In the genomic region with DNA sequence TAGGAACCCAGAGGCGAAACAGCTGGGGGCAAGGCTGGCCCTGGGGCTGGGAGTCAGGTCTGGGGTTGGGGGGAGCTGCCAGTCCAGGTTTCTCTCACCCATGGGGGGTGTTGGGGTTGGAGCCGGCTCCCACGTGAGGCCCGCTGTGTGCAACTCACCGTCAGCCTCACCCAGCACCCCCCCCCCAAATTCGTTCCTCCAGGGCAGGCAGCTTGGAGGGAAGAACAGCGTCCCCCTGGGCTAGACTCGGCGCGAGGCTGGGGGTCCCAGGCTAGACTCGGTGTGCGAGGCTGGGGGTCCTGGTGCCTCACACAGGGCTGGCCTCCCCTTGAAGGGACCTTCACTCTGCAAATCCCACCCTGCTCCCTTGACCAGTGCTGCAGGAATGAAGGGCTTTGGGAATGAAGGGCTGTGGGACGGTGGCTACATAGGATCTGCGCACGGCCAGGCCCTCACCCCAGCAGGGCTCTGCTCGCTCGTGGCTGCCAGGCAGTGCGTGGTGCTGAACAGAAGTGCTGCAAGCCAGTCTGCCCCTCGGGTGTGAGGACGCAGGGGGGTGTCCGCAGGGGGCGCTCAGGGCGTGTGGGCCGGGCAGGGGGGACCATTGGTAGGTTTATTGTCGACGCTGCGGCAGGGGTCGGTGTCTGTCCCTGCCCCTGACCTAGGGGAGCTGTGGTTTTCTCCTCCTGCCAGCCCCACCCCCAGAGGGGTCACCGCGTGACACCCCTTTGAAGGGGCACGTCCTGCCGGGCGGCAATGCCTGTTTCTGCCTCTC, we compare ENCODE assay signal across 17 cellular contexts.
DNase-seq lines count a peak whose midpoint lies in the region; ATAC-seq and TF ChIP-seq lines count a peak whose summit lies in the region.
"Had no signal": no experiment of that assay in that cellular context is flagged by ENCODE, and none has a peak within 500 bp of the region (broad histone marks: within the 10 kb centered on the region; RNA-seq: fewer than 3 reads in every experiment).

No MANE protein-coding gene starts in this region.

- H3K4me2 ChIP-seq in OCI-LY7 (ENCODE audit: low read length) = no peak overlapping the region
- no peak overlapping the region for H3K4me2 ChIP-seq in osteoblast (ENCODE audit: insufficient read depth, low read length)

- intact Hi-C loops in right cardiac atrium (cut with DNase I) = no loop called here
- intact Hi-C loops in OCI-LY7 (cut with micrococcal nuclease; ENCODE audit: unreplicated experiment) = no loop called here

- TF ChIP-seq CTCF in cardiac muscle cell (IDR thresholded peaks at IDR 0.05; ENCODE audit: low read depth, low read length) (no peak), OCI-LY7 (conservative IDR thresholded peaks at IDR 0.05; ENCODE audit: low read length) (peak; percentile 40; the same call in 1 of the 2 replicates), osteoblast (IDR thresholded peaks at IDR 0.05; ENCODE audit: extremely low read depth, low read depth, low read length) (no peak), GM13977 (IDR thresholded peaks at IDR 0.05; ENCODE audit: extremely low read depth, insufficient read depth, missing control alignments) (no peak)

- no peaks in the 10 kb centered on the region for H3K9me3 ChIP-seq in cardiac muscle cell (ENCODE audit: low read depth)
- H3K9me3 ChIP-seq in right cardiac atrium (ENCODE audit: control insufficient read depth, low read length) = no peaks in the 10 kb centered on the region
- H3K9me3 ChIP-seq in OCI-LY7 (ENCODE audit: low read length) = no peaks in the 10 kb centered on the region
- no peaks in the 10 kb centered on the region for H3K9me3 ChIP-seq in osteoblast (ENCODE audit: low read depth, low read length)

- no peak for ATAC-seq in right cardiac atrium
- ATAC-seq: SK-N-SH treated with all-trans-retinoic acid at 6 μM for 48 hours had no signal

- peaks cover 7% of the 10 kb centered on the region for H3K4me1 ChIP-seq in cardiac muscle cell (ENCODE audit: low read depth)
- H3K4me1 ChIP-seq in right cardiac atrium (ENCODE audit: control insufficient read depth, insufficient read depth, low read length) = no peaks in the 10 kb centered on the region
- peaks cover 12% of the 10 kb centered on the region for H3K4me1 ChIP-seq in OCI-LY7 (ENCODE audit: insufficient read depth, low read length, poor library complexity, severe bottlenecking)
- H3K4me1 ChIP-seq in osteoblast (ENCODE audit: insufficient read depth, low read length) = no peaks in the 10 kb centered on the region

- 53% methylated on average over 33 of the region's 33 CpGs for WGBS in right cardiac atrium

- CTCF ChIA-PET in OCI-LY7 (lab: Charles Lee; ENCODE audit: unreplicated experiment) = no interaction called here

- peaks cover 6% of the 10 kb centered on the region for H3K36me3 ChIP-seq in cardiac muscle cell
- H3K36me3 ChIP-seq in H7 (replicated peaks; ENCODE audit: control insufficient read depth, insufficient read depth, low read length) = peaks cover 11% of the 10 kb centered on the region
- peaks cover 19% of the 10 kb centered on the region for H3K36me3 ChIP-seq in OCI-LY7 (ENCODE audit: insufficient read depth, low read length)
- H3K36me3 ChIP-seq in osteoblast (ENCODE audit: insufficient read depth, low read length) = no peaks in the 10 kb centered on the region

- no peaks in the 10 kb centered on the region for H3K79me2 ChIP-seq in OCI-LY7 (ENCODE audit: insufficient read depth, low read depth, low read length)
- H3K79me2 ChIP-seq in osteoblast (ENCODE audit: insufficient read depth, low read length) = no peaks in the 10 kb centered on the region

- H3K27me3 ChIP-seq in cardiac muscle cell (no peaks in the 10 kb centered on the region), right cardiac atrium (ENCODE audit: control insufficient read depth, insufficient read depth) (no peaks in the 10 kb centered on the region), H7 (ENCODE audit: control insufficient read depth, insufficient read depth, low read length) (no peaks in the 10 kb centered on the region), osteoblast (ENCODE audit: insufficient read depth, low read length) (peaks cover 16% of the 10 kb centered on the region)

- H3K27ac ChIP-seq in cardiac muscle cell (peak overlapping the region; percentile 66), right cardiac atrium (ENCODE audit: low read length) (no peak overlapping the region), OCI-LY7 (ENCODE audit: low read depth, low read length, poor library complexity, severe bottlenecking) (no peak overlapping the region), osteoblast (ENCODE audit: low read depth, low read length) (no peak overlapping the region)

- no peaks in the 10 kb centered on the region for H4K20me1 ChIP-seq in OCI-LY7 (ENCODE audit: insufficient read depth, low read length)
- no peaks in the 10 kb centered on the region for H4K20me1 ChIP-seq in osteoblast (ENCODE audit: insufficient read depth, low read length)

- H2AFZ ChIP-seq in OCI-LY7 (ENCODE audit: low read length) = no peak overlapping the region
- H2AFZ ChIP-seq in osteoblast (ENCODE audit: low read length) = no peak overlapping the region

- in situ Hi-C loops in GM13977 (cut with MboI; ENCODE audit: low pct_unique_long_range_greater_than_20kb, low sequenced_read_pairs, unreplicated experiment) = no loop called here

- POLR2A ChIA-PET in OCI-LY7 (lab: Charles Lee) = no interaction called here

- DNase-seq in cardiac muscle cell (ENCODE audit: low read depth in 1 of 2, low spot score in 1 of 2) (no peak), right cardiac atrium (no peak), H7 (peak; percentile 82), OCI-LY7 (ENCODE audit: low spot score) (no peak), osteoblast (ENCODE audit: insufficient read length, low spot score, missing footprints) (peak; percentile 90), GM13977 (ENCODE audit: low spot score) (no peak), 8988T (no peak)
- DNase-seq: CD4-positive, alpha-beta T cell; DND-41; IMR-90; Kasumi-1; NCI-H1105 treated with DMSO at 0.1 percent for 48 hours; NCI-H1930; NCI-H526 treated with DMSO at 0.1 percent for 48 hours; SHP77; T-helper 1 cell had no signal

- BruUV-seq in OCI-LY7 (replicated peaks; lab: Mats Ljungman, UMichigan) = no TSS peak

- H3K9me2 ChIP-seq in OCI-LY7 (ENCODE audit: insufficient read depth, low read length) = no peaks in the 10 kb centered on the region

- H3K4me3 ChIP-seq in cardiac muscle cell (no peak overlapping the region), right cardiac atrium (ENCODE audit: low read length) (no peak overlapping the region), H7 (ENCODE audit: insufficient read depth, low read depth, low read length) (no peak overlapping the region), OCI-LY7 (ENCODE audit: low read depth, low read length, poor library complexity, severe bottlenecking) (no peak overlapping the region), osteoblast (ENCODE audit: insufficient read depth, low read length) (no peak overlapping the region)

Comparison
In these comparisons a context has a peak if more than half of its experiments do, and no peak if none do; other contexts are left out.
1. DNase-seq: peak in H7 (single experiment) and osteoblast (single experiment); none in cardiac muscle cell (0 of 2), right cardiac atrium (0 of 3), OCI-LY7 (single experiment), GM13977 (single experiment) and 8988T (single experiment).